23 cellular contexts compared by ENCODE assay signal in the genomic region with DNA sequence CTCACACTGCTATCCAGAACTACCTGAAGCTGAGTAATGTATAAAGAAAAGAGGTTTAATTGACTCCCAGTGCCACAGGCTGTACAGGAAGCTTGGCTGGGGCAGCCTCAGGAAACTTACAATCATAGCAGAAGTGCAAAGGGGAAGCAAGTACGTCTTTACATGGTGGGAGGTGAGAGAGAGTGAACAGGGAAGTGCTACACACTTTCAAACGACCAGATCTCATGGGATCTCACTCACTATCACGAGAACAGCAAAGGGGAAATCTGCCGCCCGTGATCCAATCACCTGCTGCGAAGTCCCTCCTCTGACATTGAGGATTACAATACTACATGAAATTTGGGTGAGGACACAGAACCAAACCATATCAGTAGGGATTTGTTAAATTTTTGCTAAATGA.
"Had no signal": no experiment of that assay in that cellular context is flagged by ENCODE, and none has a peak within 500 bp of the region (broad histone marks: within the 10 kb centered on the region; RNA-seq: fewer than 3 reads in every experiment).

No MANE protein-coding gene starts in this region.

- H3K9ac ChIP-seq: neural progenitor cell had no signal

- H3K4me2 ChIP-seq: hepatocyte, neural progenitor cell had no signal

- ATAC-seq: left colon; left lung; naive thymus-derived CD8-positive, alpha-beta T cell; right cardiac atrium; stimulated activated effector memory CD8-positive, alpha-beta T cell treated with anti-CD3 and anti-CD28 coated beads, Interleukin-12 subunit alpha, Interleukin-12 subunit beta, amount 100 ng/mL, for 72 hours had no signal

- H3K4me3 ChIP-seq: hepatocyte, left lung, lower lobe of right lung, neural progenitor cell, ovary, sigmoid colon, spleen, suprapubic skin, thoracic aorta, tibial nerve, uterus had no signal

- H3K9me3 ChIP-seq: lower lobe of right lung, ovary, suprapubic skin, thoracic aorta, tibial nerve, uterus had no signal

- H2AFZ ChIP-seq: hepatocyte had no signal

- H3K27ac ChIP-seq: hepatocyte, left lung, lower lobe of right lung, neural progenitor cell, ovary, sigmoid colon, spleen, suprapubic skin, thoracic aorta, tibial nerve, uterus had no signal

- H3K27me3 ChIP-seq: hepatocyte, left lung, neural progenitor cell, ovary, sigmoid colon, spleen, suprapubic skin, tibial nerve, uterus had no signal

- H3K4me1 ChIP-seq: left lung, lower lobe of right lung, neural progenitor cell, sigmoid colon, spleen, suprapubic skin, tibial nerve, uterus had no signal

- H3K36me3 ChIP-seq: left lung, lower lobe of right lung, neural progenitor cell, ovary, sigmoid colon, spleen, suprapubic skin, thoracic aorta, tibial nerve, uterus had no signal

- DNase-seq: kidney; left colon; lower lobe of right lung; mammary epithelial cell; mesenchymal stem cell; naive thymus-derived CD8-positive, alpha-beta T cell; nephron progenitor cell; ovary; retina; right cardiac atrium; sigmoid colon; small intestine; spleen; stimulated activated CD4-positive, alpha-beta T cell treated with anti-CD3 and anti-CD28 coated beads, Interleukin-4, amount 100 ng/mL, for 24 hours; stimulated activated naive CD4-positive, alpha-beta T cell; uterus had no signal
